In the genomic region with DNA sequence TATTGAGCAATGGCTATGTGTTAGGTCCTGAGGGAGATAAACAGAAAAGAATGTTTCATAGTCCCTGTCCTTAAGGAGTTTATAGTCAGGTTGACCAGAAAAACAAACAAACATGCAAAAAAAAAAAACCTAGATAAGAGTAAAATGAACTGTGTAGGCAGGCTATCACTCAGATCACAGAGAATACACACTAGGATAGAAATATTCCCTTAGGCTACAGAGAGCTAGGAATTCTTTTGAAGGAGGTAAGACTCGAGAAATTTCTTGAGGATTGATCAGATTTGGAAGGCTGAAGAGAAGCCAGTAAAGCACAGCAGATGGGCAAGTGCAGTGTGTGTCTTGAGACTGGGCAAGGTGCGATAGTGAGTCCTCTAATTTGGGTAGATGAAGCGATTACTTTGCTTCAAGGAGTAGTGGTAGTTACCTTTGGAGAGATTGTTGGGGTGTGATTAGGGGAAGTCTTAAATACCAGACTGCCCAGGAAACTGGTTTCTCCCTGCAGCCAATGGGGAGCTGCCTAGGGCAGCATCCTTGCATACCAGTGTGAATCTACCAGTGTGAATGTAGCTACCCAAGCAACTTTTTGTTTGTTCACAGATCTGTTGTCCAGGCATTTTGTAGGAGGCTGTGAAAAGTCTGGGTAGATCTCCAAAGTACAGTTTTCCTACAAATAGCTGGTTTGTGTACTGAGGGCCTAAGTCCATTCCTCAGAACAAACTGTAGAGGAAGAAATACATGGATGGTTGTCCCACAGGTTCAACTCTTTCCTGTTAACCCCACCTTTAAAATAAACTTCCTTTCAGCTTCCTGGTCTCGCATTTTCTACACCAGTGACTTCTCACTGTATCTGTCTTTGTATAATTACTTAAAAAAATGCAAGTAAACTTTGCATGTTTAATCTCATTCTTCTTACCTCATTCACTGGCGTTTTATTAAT, we compare ENCODE assay signal across 21 cellular contexts.
"Had no signal": no experiment of that assay in that cellular context is flagged by ENCODE, and none has a peak within 500 bp of the region (broad histone marks: within the 10 kb centered on the region; RNA-seq: fewer than 3 reads in every experiment).

No MANE protein-coding gene starts in this region.

- H3K9me3 Mint-ChIP-seq: activated naive CD8-positive, alpha-beta T cell treated with anti-CD3 and anti-CD28 coated beads, Interleukin-2, amount 50 U/mL, for 24 hours had no signal

- H3K4me3 ChIP-seq: spleen, thyroid gland, uterus had no signal

- H3K27ac Mint-ChIP-seq: activated CD4-positive, alpha-beta memory T cell treated with anti-CD3 and anti-CD28 coated beads, Interleukin-2, amount 10 ng/mL, durations not matched to agents 7 days and 5 days; activated CD4-positive, alpha-beta T cell treated with anti-CD3 and anti-CD28 coated beads, Interleukin-2, amount 10 ng/mL, durations not matched to agents 24 days and 14 days; activated naive CD8-positive, alpha-beta T cell treated with anti-CD3 and anti-CD28 coated beads, Interleukin-2, amount 50 U/mL, for 24 hours; natural killer cell had no signal

- ATAC-seq: activated CD4-positive, CD25-positive, alpha-beta regulatory T cell treated with anti-CD3 and anti-CD28 coated beads, Interleukin-2, amount 50 U/mL, for 24 hours; activated naive CD8-positive, alpha-beta T cell treated with anti-CD3 and anti-CD28 coated beads, Interleukin-2, amount 50 U/mL, for 24 hours; esophagus mucosa; left cardiac atrium; natural killer cell had no signal

- H3K4me3 Mint-ChIP-seq: activated CD4-positive, alpha-beta memory T cell treated with anti-CD3 and anti-CD28 coated beads, Interleukin-2, amount 10 ng/mL, durations not matched to agents 7 days and 5 days; activated CD4-positive, alpha-beta T cell treated with anti-CD3 and anti-CD28 coated beads, Interleukin-2, amount 10 ng/mL, durations not matched to agents 24 days and 14 days; activated naive CD8-positive, alpha-beta T cell treated with anti-CD3 and anti-CD28 coated beads, Interleukin-2, amount 50 U/mL, for 24 hours; natural killer cell had no signal

- H3K4me1 Mint-ChIP-seq: activated CD4-positive, alpha-beta memory T cell treated with anti-CD3 and anti-CD28 coated beads, Interleukin-2, amount 10 ng/mL, durations not matched to agents 7 days and 5 days; activated CD4-positive, alpha-beta T cell treated with anti-CD3 and anti-CD28 coated beads, Interleukin-2, amount 10 ng/mL, durations not matched to agents 24 days and 14 days; activated naive CD8-positive, alpha-beta T cell treated with anti-CD3 and anti-CD28 coated beads, Interleukin-2, amount 50 U/mL, for 24 hours; natural killer cell had no signal

- H3K27ac ChIP-seq: spleen, thyroid gland, uterus had no signal

- DNase-seq: activated CD4-positive, alpha-beta memory T cell treated with anti-CD3 and anti-CD28 coated beads, Interleukin-2, amount 10 ng/mL, durations not matched to agents 7 days and 5 days; activated CD4-positive, alpha-beta T cell treated with anti-CD3 and anti-CD28 coated beads, Interleukin-2, amount 10 ng/mL, durations not matched to agents 24 days and 14 days; activated effector memory CD4-positive, alpha-beta T cell treated with anti-CD3 and anti-CD28 coated beads, Interleukin-2, amount 50 U/mL, for 16 hours; activated naive CD4-positive, alpha-beta T cell treated with anti-CD3 and anti-CD28 coated beads, Interleukin-2, amount 50 U/mL, for 16 hours; activated naive CD8-positive, alpha-beta T cell treated with anti-CD3 and anti-CD28 coated beads, Interleukin-2, amount 50 U/mL, for 24 hours; caudate nucleus; dermis blood vessel endothelial cell; effector CD8-positive, alpha-beta T cell; hypothalamus; left cardiac atrium; mesenchymal stem cell; natural killer cell; retina; spleen; stimulated activated CD4-positive, alpha-beta T cell treated with anti-CD3 and anti-CD28 coated beads, Interleukin-4, amount 100 ng/mL, for 1 hour; stimulated activated naive CD4-positive, alpha-beta T cell treated with Interleukin-2 at 50 U/mL for 16 hours; T-helper 2 cell; thyroid gland; uterus had no signal

- H3K4me1 ChIP-seq: spleen, thyroid gland, uterus had no signal

- H3K9me3 ChIP-seq: thyroid gland, uterus had no signal

- H3K36me3 ChIP-seq: spleen, thyroid gland, uterus had no signal

- H3K36me3 Mint-ChIP-seq: natural killer cell had no signal

- H3K27me3 ChIP-seq: spleen, thyroid gland, uterus had no signal
